In genomic region chr6:15879372-15880261, GRCh38 we compare ENCODE assay signal across 9 cellular contexts.
A peak's percentile ranks its signal among the peaks of the same experiment; 100 is the strongest.
DNase-seq lines count a peak whose midpoint lies in the region; ATAC-seq and TF ChIP-seq lines count a peak whose summit lies in the region.
"Had no signal": no experiment of that assay in that cellular context is flagged by ENCODE, and none has a peak within 500 bp of the region (broad histone marks: within the 10 kb centered on the region; RNA-seq: fewer than 3 reads in every experiment).

No MANE protein-coding gene starts in this region.

- no peaks in the 10 kb centered on the region for H3K9me3 ChIP-seq in lung (ENCODE audit: control insufficient read depth in 2 of 2, insufficient read depth in 1 of 2, low read length in 1 of 2)
- H3K9me3 ChIP-seq in stomach smooth muscle (ENCODE audit: control insufficient read depth in 2 of 2, low read length in 2 of 2) = no peaks in the 10 kb centered on the region

- H3K9me3 Mint-ChIP-seq in activated naive CD4-positive, alpha-beta T cell treated with anti-CD3 and anti-CD28 coated beads, Interleukin-2, amount 50 U/mL, for 72 hours = peaks cover 4 to 5% of the 10 kb centered on the region in 2 donors

- H3K4me3 ChIP-seq in lung = no peak overlapping the region
- peak overlapping the region in 1 of 2 donors; percentile 49 for H3K4me3 ChIP-seq in stomach smooth muscle (ENCODE audit: low read length in 2 of 2)

- 16 to 29% methylated on average over 12 of the region's 12 CpGs for WGBS in lung, 2 donors

- H3K36me3 Mint-ChIP-seq in activated naive CD4-positive, alpha-beta T cell treated with anti-CD3 and anti-CD28 coated beads, Interleukin-2, amount 50 U/mL, for 72 hours = peaks cover 5 to 6% of the 10 kb centered on the region in 2 donors

- peak overlapping the region in 1 of 2 donors; percentile 29 for H3K9ac ChIP-seq in stomach smooth muscle (ENCODE audit: low read length in 2 of 2)

- POLR2A ChIA-PET in RWPE1 (lab: Yijun Ruan, JAX; ENCODE audit: low non-redundant PET) = no interaction called here

- H3K27ac Mint-ChIP-seq in activated naive CD4-positive, alpha-beta T cell treated with anti-CD3 and anti-CD28 coated beads, Interleukin-2, amount 50 U/mL, for 72 hours = peak overlapping the region; percentile 34 to 95

- H3K36me3 ChIP-seq in lung (ENCODE audit: control insufficient read depth in 2 of 2, insufficient read depth in 2 of 2, low read length in 2 of 2) = no peaks in the 10 kb centered on the region
- no peaks in the 10 kb centered on the region for H3K36me3 ChIP-seq in stomach smooth muscle (ENCODE audit: control insufficient read depth in 2 of 2, insufficient read depth in 2 of 2, low read length in 2 of 2)

- H3K27me3 ChIP-seq in lung (ENCODE audit: control insufficient read depth, insufficient read depth) = no peaks in the 10 kb centered on the region
- no peaks in the 10 kb centered on the region for H3K27me3 ChIP-seq in stomach smooth muscle (ENCODE audit: control insufficient read depth in 1 of 2, insufficient read depth in 2 of 2, low read length in 2 of 2)

- ATAC-seq in HG03378 (IDR thresholded peaks at IDR 0.05; ENCODE audit: unreplicated experiment) (peak; percentile 59), lung (ENCODE audit: insufficient read depth, low FRiP score) (peak; percentile 50)
- peak; percentile 65 to 71 for ATAC-seq in activated naive CD4-positive, alpha-beta T cell treated with anti-CD3 and anti-CD28 coated beads, Interleukin-2, amount 50 U/mL, for 72 hours

- CTCF ChIA-PET in RWPE1 (lab: Yijun Ruan, JAX) = no interaction called here

- H3K4me1 ChIP-seq in lung (ENCODE audit: control insufficient read depth in 2 of 2, insufficient read depth in 2 of 2, low read length in 2 of 2) = peaks cover 9 to 10% of the 10 kb centered on the region in 2 donors
- peaks cover 10% of the 10 kb centered on the region for H3K4me1 ChIP-seq in stomach smooth muscle (ENCODE audit: control insufficient read depth, insufficient read depth, low read length)

- TF ChIP-seq CTCF in RWPE1 (conservative IDR thresholded peaks at IDR 0.05; ENCODE audit: low read depth) (no peak), lung (IDR thresholded peaks at IDR 0.05; ENCODE audit: control extremely low read depth, extremely low read depth) (no peak)

- no peak overlapping the region for H3K27ac ChIP-seq in RWPE1
- H3K27ac ChIP-seq in lung (ENCODE audit: low read depth in 1 of 2, low read length in 1 of 2) = no peak overlapping the region
- peak overlapping the region; percentile 64 for H3K27ac ChIP-seq in stomach smooth muscle (ENCODE audit: low read length)
- H3K27ac ChIP-seq: epithelial cell of prostate had no signal

- DNase-seq in AG08395 (ENCODE audit: low spot score) (peak; percentile 76), GM19238 (ENCODE audit: insufficient read length, low spot score) (peak; percentile 51), RWPE1 (ENCODE audit: low spot score) (peak; percentile 26), lung (ENCODE audit: low spot score) (peak; percentile 45), cerebellar nuclear complex (lab: John Stamatoyannopoulos, UW) (no peak)
- peak; percentile 63 to 73 for DNase-seq in activated naive CD4-positive, alpha-beta T cell treated with anti-CD3 and anti-CD28 coated beads, Interleukin-2, amount 50 U/mL, for 72 hours (ENCODE audit: low spot score in 2 of 2)

Comparison
In these comparisons a context has a peak if more than half of its experiments do, and no peak if none do; other contexts are left out.
1. DNase-seq: peak in AG08395 (single experiment), GM19238 (single experiment), RWPE1 (single experiment), activated naive CD4-positive, alpha-beta T cell treated with anti-CD3 and anti-CD28 coated beads, Interleukin-2, amount 50 U/mL, for 72 hours (2 of 2) and lung (single experiment); none in cerebellar nuclear complex (0 of 2).
2. Peak in every context shown above with its lines, with median percentiles within 50 percentile points of each other: ATAC-seq.